ENCODE assay signal across 1 cellular context in the genomic region with DNA sequence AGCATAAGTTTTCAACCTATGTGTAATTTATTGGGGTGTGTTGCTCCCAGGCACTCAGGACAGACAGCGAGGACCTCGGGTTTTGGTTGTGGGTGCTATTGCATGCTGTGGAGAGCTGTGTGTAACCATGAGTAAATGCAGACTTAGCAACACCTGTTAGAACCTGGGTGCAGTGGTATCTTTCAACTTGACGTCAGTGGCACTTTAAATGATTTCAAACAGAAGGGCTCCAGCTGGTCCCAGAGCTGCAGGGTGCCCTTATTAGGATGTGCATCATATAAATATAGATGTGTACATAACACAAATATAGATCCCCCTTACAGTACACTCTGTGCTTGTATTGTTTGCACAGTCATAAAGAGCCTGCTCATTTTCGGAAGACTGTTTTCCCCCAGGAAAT.
TF ChIP-seq lines count a peak whose summit lies in the region.

No MANE protein-coding gene starts in this region.

TF ChIP-seq in GM12878, 131 proteins besides CTCF, POLR2A, EP300 and RAD21 (continued from another document):
- TF ChIP-seq, protein P1, sequence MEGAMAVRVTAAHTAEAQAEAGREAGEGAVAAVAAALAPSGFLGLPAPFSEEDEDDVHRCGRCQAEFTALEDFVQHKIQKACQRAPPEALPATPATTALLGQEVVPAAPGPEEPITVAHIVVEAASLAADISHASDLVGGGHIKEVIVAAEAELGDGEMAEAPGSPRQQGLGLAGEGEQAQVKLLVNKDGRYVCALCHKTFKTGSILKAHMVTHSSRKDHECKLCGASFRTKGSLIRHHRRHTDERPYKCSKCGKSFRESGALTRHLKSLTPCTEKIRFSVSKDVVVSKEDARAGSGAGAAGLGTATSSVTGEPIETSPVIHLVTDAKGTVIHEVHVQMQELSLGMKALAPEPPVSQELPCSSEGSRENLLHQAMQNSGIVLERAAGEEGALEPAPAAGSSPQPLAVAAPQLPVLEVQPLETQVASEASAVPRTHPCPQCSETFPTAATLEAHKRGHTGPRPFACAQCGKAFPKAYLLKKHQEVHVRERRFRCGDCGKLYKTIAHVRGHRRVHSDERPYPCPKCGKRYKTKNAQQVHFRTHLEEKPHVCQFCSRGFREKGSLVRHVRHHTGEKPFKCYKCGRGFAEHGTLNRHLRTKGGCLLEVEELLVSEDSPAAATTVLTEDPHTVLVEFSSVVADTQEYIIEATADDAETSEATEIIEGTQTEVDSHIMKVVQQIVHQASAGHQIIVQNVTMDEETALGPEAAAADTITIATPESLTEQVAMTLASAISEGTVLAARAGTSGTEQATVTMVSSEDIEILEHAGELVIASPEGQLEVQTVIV (IDR thresholded peaks at IDR 0.05; ENCODE audit: borderline replicate concordance, partially characterized antibody): no peak
- TF ChIP-seq EED (IDR thresholded peaks at IDR 0.05; ENCODE audit: low read depth): no peak
- TF ChIP-seq, protein P2, sequence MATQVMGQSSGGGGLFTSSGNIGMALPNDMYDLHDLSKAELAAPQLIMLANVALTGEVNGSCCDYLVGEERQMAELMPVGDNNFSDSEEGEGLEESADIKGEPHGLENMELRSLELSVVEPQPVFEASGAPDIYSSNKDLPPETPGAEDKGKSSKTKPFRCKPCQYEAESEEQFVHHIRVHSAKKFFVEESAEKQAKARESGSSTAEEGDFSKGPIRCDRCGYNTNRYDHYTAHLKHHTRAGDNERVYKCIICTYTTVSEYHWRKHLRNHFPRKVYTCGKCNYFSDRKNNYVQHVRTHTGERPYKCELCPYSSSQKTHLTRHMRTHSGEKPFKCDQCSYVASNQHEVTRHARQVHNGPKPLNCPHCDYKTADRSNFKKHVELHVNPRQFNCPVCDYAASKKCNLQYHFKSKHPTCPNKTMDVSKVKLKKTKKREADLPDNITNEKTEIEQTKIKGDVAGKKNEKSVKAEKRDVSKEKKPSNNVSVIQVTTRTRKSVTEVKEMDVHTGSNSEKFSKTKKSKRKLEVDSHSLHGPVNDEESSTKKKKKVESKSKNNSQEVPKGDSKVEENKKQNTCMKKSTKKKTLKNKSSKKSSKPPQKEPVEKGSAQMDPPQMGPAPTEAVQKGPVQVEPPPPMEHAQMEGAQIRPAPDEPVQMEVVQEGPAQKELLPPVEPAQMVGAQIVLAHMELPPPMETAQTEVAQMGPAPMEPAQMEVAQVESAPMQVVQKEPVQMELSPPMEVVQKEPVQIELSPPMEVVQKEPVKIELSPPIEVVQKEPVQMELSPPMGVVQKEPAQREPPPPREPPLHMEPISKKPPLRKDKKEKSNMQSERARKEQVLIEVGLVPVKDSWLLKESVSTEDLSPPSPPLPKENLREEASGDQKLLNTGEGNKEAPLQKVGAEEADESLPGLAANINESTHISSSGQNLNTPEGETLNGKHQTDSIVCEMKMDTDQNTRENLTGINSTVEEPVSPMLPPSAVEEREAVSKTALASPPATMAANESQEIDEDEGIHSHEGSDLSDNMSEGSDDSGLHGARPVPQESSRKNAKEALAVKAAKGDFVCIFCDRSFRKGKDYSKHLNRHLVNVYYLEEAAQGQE (IDR thresholded peaks at IDR 0.05; ENCODE audit: low read depth, low read length): no peak
- TF ChIP-seq, protein P3, sequence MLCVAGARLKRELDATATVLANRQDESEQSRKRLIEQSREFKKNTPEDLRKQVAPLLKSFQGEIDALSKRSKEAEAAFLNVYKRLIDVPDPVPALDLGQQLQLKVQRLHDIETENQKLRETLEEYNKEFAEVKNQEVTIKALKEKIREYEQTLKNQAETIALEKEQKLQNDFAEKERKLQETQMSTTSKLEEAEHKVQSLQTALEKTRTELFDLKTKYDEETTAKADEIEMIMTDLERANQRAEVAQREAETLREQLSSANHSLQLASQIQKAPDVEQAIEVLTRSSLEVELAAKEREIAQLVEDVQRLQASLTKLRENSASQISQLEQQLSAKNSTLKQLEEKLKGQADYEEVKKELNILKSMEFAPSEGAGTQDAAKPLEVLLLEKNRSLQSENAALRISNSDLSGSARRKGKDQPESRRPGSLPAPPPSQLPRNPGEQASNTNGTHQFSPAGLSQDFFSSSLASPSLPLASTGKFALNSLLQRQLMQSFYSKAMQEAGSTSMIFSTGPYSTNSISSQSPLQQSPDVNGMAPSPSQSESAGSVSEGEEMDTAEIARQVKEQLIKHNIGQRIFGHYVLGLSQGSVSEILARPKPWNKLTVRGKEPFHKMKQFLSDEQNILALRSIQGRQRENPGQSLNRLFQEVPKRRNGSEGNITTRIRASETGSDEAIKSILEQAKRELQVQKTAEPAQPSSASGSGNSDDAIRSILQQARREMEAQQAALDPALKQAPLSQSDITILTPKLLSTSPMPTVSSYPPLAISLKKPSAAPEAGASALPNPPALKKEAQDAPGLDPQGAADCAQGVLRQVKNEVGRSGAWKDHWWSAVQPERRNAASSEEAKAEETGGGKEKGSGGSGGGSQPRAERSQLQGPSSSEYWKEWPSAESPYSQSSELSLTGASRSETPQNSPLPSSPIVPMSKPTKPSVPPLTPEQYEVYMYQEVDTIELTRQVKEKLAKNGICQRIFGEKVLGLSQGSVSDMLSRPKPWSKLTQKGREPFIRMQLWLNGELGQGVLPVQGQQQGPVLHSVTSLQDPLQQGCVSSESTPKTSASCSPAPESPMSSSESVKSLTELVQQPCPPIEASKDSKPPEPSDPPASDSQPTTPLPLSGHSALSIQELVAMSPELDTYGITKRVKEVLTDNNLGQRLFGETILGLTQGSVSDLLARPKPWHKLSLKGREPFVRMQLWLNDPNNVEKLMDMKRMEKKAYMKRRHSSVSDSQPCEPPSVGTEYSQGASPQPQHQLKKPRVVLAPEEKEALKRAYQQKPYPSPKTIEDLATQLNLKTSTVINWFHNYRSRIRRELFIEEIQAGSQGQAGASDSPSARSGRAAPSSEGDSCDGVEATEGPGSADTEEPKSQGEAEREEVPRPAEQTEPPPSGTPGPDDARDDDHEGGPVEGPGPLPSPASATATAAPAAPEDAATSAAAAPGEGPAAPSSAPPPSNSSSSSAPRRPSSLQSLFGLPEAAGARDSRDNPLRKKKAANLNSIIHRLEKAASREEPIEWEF (IDR thresholded peaks at IDR 0.05; ENCODE audit: insufficient replicate concordance, low read depth, low read length): no peak
